In the genomic region with DNA sequence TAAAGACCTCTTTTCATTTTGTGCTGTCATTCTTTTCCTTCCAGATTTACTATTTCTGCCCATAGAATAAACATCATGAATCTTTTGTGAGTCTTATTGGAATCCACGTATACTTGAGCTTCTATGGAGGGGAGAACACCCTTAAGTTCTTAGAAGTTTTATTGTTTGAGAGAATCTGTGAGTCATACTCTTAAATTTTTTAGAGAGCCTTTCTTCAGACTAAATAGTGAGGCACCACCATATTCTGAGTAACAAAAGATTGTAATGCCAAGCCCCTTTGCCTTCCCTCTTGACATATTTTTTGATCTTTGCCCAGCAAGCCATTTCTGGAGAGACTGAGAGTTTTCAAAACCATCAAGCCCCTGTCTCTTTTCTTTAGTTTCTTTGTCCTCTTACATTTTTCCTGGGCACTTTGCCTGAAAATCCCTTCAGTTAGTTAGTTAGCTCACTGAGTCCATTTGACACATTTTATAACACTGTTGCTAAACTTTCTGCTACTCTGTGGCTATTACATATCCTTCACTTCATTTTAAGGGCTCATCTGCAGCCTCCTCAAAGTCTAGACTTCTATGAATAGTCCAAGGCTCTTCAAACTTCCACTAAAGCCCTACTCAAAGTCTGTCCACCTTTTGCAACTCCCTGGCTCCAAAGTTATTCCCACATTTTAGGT, we compare ENCODE assay signal across 14 cellular contexts.
A peak's percentile ranks its signal among the peaks of the same experiment; 100 is the strongest.
DNase-seq lines count a peak whose midpoint lies in the region; ATAC-seq, FAIRE-seq and TF ChIP-seq lines count a peak whose summit lies in the region.
"Had no signal": no experiment of that assay in that cellular context is flagged by ENCODE, and none has a peak within 500 bp of the region (broad histone marks: within the 10 kb centered on the region; RNA-seq: fewer than 3 reads in every experiment).

No MANE protein-coding gene starts in this region.

- no peaks in the 10 kb centered on the region for H3K36me3 ChIP-seq in mucosa of descending colon (ENCODE audit: low read depth)

- peak; percentile 24 for DNase-seq in AG20443 (ENCODE audit: low spot score)
- DNase-seq in HS-5 (ENCODE audit: low read depth) = peak; percentile 4
- peak; percentile 43 to 68 for DNase-seq in cardiac fibroblast (ENCODE audit: low read depth in 2 of 2)
- DNase-seq in natural killer cell = no peak
- DNase-seq in NCI-H526 (lab: John Stamatoyannopoulos, UW) = no peak
- no peak for DNase-seq in GM19239 (ENCODE audit: insufficient read length, low spot score)
- no peak for DNase-seq in mucosa of descending colon
- DNase-seq in NCI-H510A treated with DMSO at 0.1 percent for 48 hours (lab: John Stamatoyannopoulos, UW) = no peak
- DNase-seq: activated naive CD4-positive, alpha-beta T cell treated with anti-CD3 and anti-CD28 coated beads, Interleukin-2, amount 10 ng/mL, durations not matched to agents 7 days and 5 days; effector CD8-positive, alpha-beta T cell; MV-4-11; right lobe of liver had no signal

- peak overlapping the region; percentile 1 to 12 for H3K27ac Mint-ChIP-seq in natural killer cell
- H3K27ac Mint-ChIP-seq: activated naive CD4-positive, alpha-beta T cell treated with anti-CD3 and anti-CD28 coated beads, Interleukin-2, amount 10 ng/mL, durations not matched to agents 7 days and 5 days had no signal

- H3K27me3 Mint-ChIP-seq in natural killer cell (ENCODE audit: low read depth in 2 of 2) = no peaks in the 10 kb centered on the region
- H3K27me3 Mint-ChIP-seq: activated naive CD4-positive, alpha-beta T cell treated with anti-CD3 and anti-CD28 coated beads, Interleukin-2, amount 10 ng/mL, durations not matched to agents 7 days and 5 days had no signal

- no peak overlapping the region for H3K4me3 Mint-ChIP-seq in natural killer cell
- H3K4me3 Mint-ChIP-seq: activated naive CD4-positive, alpha-beta T cell treated with anti-CD3 and anti-CD28 coated beads, Interleukin-2, amount 10 ng/mL, durations not matched to agents 7 days and 5 days had no signal

- no peak overlapping the region for H3K4me3 ChIP-seq in cardiac fibroblast (replicated peaks in 1 of 2; ENCODE audit: low read depth in 2 of 2, low read length in 2 of 2)
- H3K4me3 ChIP-seq in mucosa of descending colon = no peak overlapping the region
- H3K4me3 ChIP-seq: right lobe of liver, vagina had no signal

- H3K36me3 Mint-ChIP-seq in natural killer cell = peaks cover 24% of the 10 kb centered on the region

- no peaks in the 10 kb centered on the region for H3K9me3 Mint-ChIP-seq in natural killer cell
- H3K9me3 Mint-ChIP-seq: activated naive CD4-positive, alpha-beta T cell treated with anti-CD3 and anti-CD28 coated beads, Interleukin-2, amount 10 ng/mL, durations not matched to agents 7 days and 5 days had no signal

- TF ChIP-seq CTCF in cardiac fibroblast (IDR thresholded peaks at IDR 0.05; ENCODE audit: low read depth, low read length) = no peak
- TF ChIP-seq CTCF in natural killer cell (IDR thresholded peaks at IDR 0.05) = no peak
- no peak for TF ChIP-seq CTCF in mucosa of descending colon (IDR thresholded peaks at IDR 0.05)

- no peaks in the 10 kb centered on the region for H3K4me1 ChIP-seq in mucosa of descending colon (ENCODE audit: low read depth)
- H3K4me1 ChIP-seq: right lobe of liver had no signal

- H3K4me1 Mint-ChIP-seq in natural killer cell = peaks cover 6 to 8% of the 10 kb centered on the region in 2 donors
- H3K4me1 Mint-ChIP-seq: activated naive CD4-positive, alpha-beta T cell treated with anti-CD3 and anti-CD28 coated beads, Interleukin-2, amount 10 ng/mL, durations not matched to agents 7 days and 5 days had no signal

- no peaks in the 10 kb centered on the region for H3K9me3 ChIP-seq in mucosa of descending colon
- H3K9me3 ChIP-seq: right lobe of liver, vagina had no signal

- intact Hi-C loops in natural killer cell (cut with micrococcal nuclease) = no loop called here
- intact Hi-C loops in mucosa of descending colon (cut with DNase I, micrococcal nuclease) = no loop called here

- FAIRE-seq in GM19239 (lab: Jason Lieb, UNC) = no peak

- ATAC-seq in natural killer cell = no peak
- ATAC-seq in mucosa of descending colon = no peak
- ATAC-seq: right lobe of liver, Right ventricle myocardium inferior had no signal

Comparison
In these comparisons a context has a peak if more than half of its experiments do, and no peak if none do; other contexts are left out.
1. DNase-seq: peak in AG20443 (single experiment), HS-5 (single experiment) and cardiac fibroblast (2 of 2); none in natural killer cell (single experiment), NCI-H526 (0 of 2), GM19239 (single experiment), mucosa of descending colon (0 of 3) and NCI-H510A treated with DMSO at 0.1 percent for 48 hours (single experiment).